30 cellular contexts compared by ENCODE assay signal in genomic region chr13:71359641-71360040, GRCh38.
"Had no signal": no experiment of that assay in that cellular context is flagged by ENCODE, and none has a peak within 500 bp of the region (broad histone marks: within the 10 kb centered on the region; RNA-seq: fewer than 3 reads in every experiment).

No MANE protein-coding gene starts in this region.

- H3K36me3 ChIP-seq: ascending aorta, gastrocnemius medialis, heart left ventricle had no signal

- H3K4me1 Mint-ChIP-seq: activated CD4-positive, alpha-beta memory T cell treated with anti-CD3 and anti-CD28 coated beads, Interleukin-2, amount 10 ng/mL, durations not matched to agents 7 days and 5 days; activated CD4-positive, alpha-beta T cell treated with anti-CD3 and anti-CD28 coated beads, Interleukin-2, amount 10 ng/mL, durations not matched to agents 7 days and 5 days; activated naive CD4-positive, alpha-beta T cell treated with anti-CD3 and anti-CD28 coated beads, Interleukin-2, amount 10 ng/mL, durations not matched to agents 7 days and 5 days; activated naive CD8-positive, alpha-beta T cell treated with anti-CD3 and anti-CD28 coated beads, Interleukin-2, amount 10 ng/mL, durations not matched to agents 7 days and 5 days; brain; endodermal cell had no signal

- H3K27me3 Mint-ChIP-seq: activated CD4-positive, alpha-beta memory T cell treated with anti-CD3 and anti-CD28 coated beads, Interleukin-2, amount 10 ng/mL, durations not matched to agents 7 days and 5 days; activated CD4-positive, alpha-beta T cell treated with anti-CD3 and anti-CD28 coated beads, Interleukin-2, amount 10 ng/mL, durations not matched to agents 7 days and 5 days; activated naive CD4-positive, alpha-beta T cell treated with anti-CD3 and anti-CD28 coated beads, Interleukin-2, amount 10 ng/mL, durations not matched to agents 7 days and 5 days; activated naive CD8-positive, alpha-beta T cell treated with anti-CD3 and anti-CD28 coated beads, Interleukin-2, amount 10 ng/mL, durations not matched to agents 7 days and 5 days; activated T-cell treated with anti-CD3 and anti-CD28 coated beads, Interleukin-2, amount 50 U/mL, for 24 hours; dendritic cell treated with granulocyte-macrophage colony-stimulating factor and Interleukin-4, amounts not matched to agents 40 ng/mL and 50 ng/mL, for 4 days had no signal

- H3K4me3 Mint-ChIP-seq: activated CD4-positive, alpha-beta memory T cell treated with anti-CD3 and anti-CD28 coated beads, Interleukin-2, amount 10 ng/mL, durations not matched to agents 7 days and 5 days; activated CD4-positive, alpha-beta T cell treated with anti-CD3 and anti-CD28 coated beads, Interleukin-2, amount 10 ng/mL, durations not matched to agents 7 days and 5 days; activated naive CD4-positive, alpha-beta T cell treated with anti-CD3 and anti-CD28 coated beads, Interleukin-2, amount 10 ng/mL, durations not matched to agents 7 days and 5 days; activated naive CD8-positive, alpha-beta T cell treated with anti-CD3 and anti-CD28 coated beads, Interleukin-2, amount 10 ng/mL, durations not matched to agents 7 days and 5 days; activated T-cell treated with anti-CD3 and anti-CD28 coated beads, Interleukin-2, amount 50 U/mL, for 24 hours; activated T-cell treated with anti-CD3 and anti-CD28 coated beads, Interleukin-2, amount 50 U/mL, for 72 hours; brain; dendritic cell treated with granulocyte-macrophage colony-stimulating factor and Interleukin-4, amounts not matched to agents 40 ng/mL and 50 ng/mL, for 4 days; endodermal cell had no signal

- H3K4me3 ChIP-seq: ascending aorta, coronary artery, dorsolateral prefrontal cortex, gastrocnemius medialis, heart left ventricle had no signal

- H3K9me3 Mint-ChIP-seq: activated CD4-positive, alpha-beta memory T cell treated with anti-CD3 and anti-CD28 coated beads, Interleukin-2, amount 10 ng/mL, durations not matched to agents 7 days and 5 days; activated CD4-positive, alpha-beta T cell treated with anti-CD3 and anti-CD28 coated beads, Interleukin-2, amount 10 ng/mL, durations not matched to agents 7 days and 5 days; activated naive CD4-positive, alpha-beta T cell treated with anti-CD3 and anti-CD28 coated beads, Interleukin-2, amount 10 ng/mL, durations not matched to agents 7 days and 5 days; activated naive CD8-positive, alpha-beta T cell treated with anti-CD3 and anti-CD28 coated beads, Interleukin-2, amount 10 ng/mL, durations not matched to agents 7 days and 5 days; activated T-cell treated with anti-CD3 and anti-CD28 coated beads, Interleukin-2, amount 50 U/mL, for 24 hours; dendritic cell treated with granulocyte-macrophage colony-stimulating factor and Interleukin-4, amounts not matched to agents 40 ng/mL and 50 ng/mL, for 4 days; endodermal cell had no signal

- ATAC-seq: activated naive CD4-positive, alpha-beta T cell treated with anti-CD3 and anti-CD28 coated beads, Interleukin-2, amount 50 U/mL, for 72 hours; activated T-cell treated with anti-CD3 and anti-CD28 coated beads, Interleukin-2, amount 50 U/mL, for 72 hours; esophagus mucosa; gastrocnemius medialis; heart left ventricle had no signal

- DNase-seq: activated CD4-positive, alpha-beta memory T cell treated with anti-CD3 and anti-CD28 coated beads, Interleukin-2, amount 10 ng/mL, durations not matched to agents 7 days and 5 days; activated CD4-positive, alpha-beta T cell treated with anti-CD3 and anti-CD28 coated beads for 1 hour; activated CD4-positive, alpha-beta T cell treated with anti-CD3 and anti-CD28 coated beads for 4 hours; activated CD4-positive, alpha-beta T cell treated with anti-CD3 and anti-CD28 coated beads, Interleukin-2, amount 10 ng/mL, durations not matched to agents 7 days and 5 days; activated CD4-positive, alpha-beta T cell treated with anti-CD3 and anti-CD28 coated beads, Interleukin-2, amount 50 U/mL, for 4 hours; activated CD4-positive, CD25-positive, alpha-beta regulatory T cell; activated CD8-positive, alpha-beta memory T cell treated with anti-CD3 and anti-CD28 coated beads, Interleukin-2, amount 50 U/mL, for 48 hours; activated gamma-delta T cell; activated naive CD4-positive, alpha-beta T cell; activated naive CD4-positive, alpha-beta T cell treated with anti-CD3 and anti-CD28 coated beads, Interleukin-2, amount 10 ng/mL, durations not matched to agents 7 days and 5 days; activated naive CD8-positive, alpha-beta T cell treated with anti-CD3 and anti-CD28 coated beads, Interleukin-2, amount 10 ng/mL, durations not matched to agents 7 days and 5 days; activated T-cell treated with anti-CD3 and anti-CD28 coated beads for 4 hours; activated T-cell treated with anti-CD3 and anti-CD28 coated beads, Interleukin-2, amount 50 U/mL, for 24 hours; activated T-cell treated with anti-CD3 and anti-CD28 coated beads, Interleukin-2, amount 50 U/mL, for 72 hours; caudate nucleus; dorsolateral prefrontal cortex; effector memory CD4-positive, alpha-beta T cell; endodermal cell; foreskin fibroblast; gastrocnemius medialis; glutamatergic neuron; heart left ventricle; hypothalamus; T-helper 2 cell had no signal

- H3K27ac Mint-ChIP-seq: activated CD4-positive, alpha-beta memory T cell treated with anti-CD3 and anti-CD28 coated beads, Interleukin-2, amount 10 ng/mL, durations not matched to agents 7 days and 5 days; activated CD4-positive, alpha-beta T cell treated with anti-CD3 and anti-CD28 coated beads, Interleukin-2, amount 10 ng/mL, durations not matched to agents 7 days and 5 days; activated naive CD4-positive, alpha-beta T cell treated with anti-CD3 and anti-CD28 coated beads, Interleukin-2, amount 10 ng/mL, durations not matched to agents 7 days and 5 days; activated naive CD4-positive, alpha-beta T cell treated with anti-CD3 and anti-CD28 coated beads, Interleukin-2, amount 50 U/mL, for 72 hours; activated naive CD8-positive, alpha-beta T cell treated with anti-CD3 and anti-CD28 coated beads, Interleukin-2, amount 10 ng/mL, durations not matched to agents 7 days and 5 days; activated T-cell treated with anti-CD3 and anti-CD28 coated beads, Interleukin-2, amount 50 U/mL, for 24 hours; activated T-cell treated with anti-CD3 and anti-CD28 coated beads, Interleukin-2, amount 50 U/mL, for 72 hours; brain; dendritic cell treated with granulocyte-macrophage colony-stimulating factor and Interleukin-4, amounts not matched to agents 40 ng/mL and 50 ng/mL, for 4 days; endodermal cell had no signal

- H3K36me3 Mint-ChIP-seq: activated naive CD4-positive, alpha-beta T cell treated with anti-CD3 and anti-CD28 coated beads, Interleukin-2, amount 10 ng/mL, durations not matched to agents 7 days and 5 days; activated naive CD4-positive, alpha-beta T cell treated with anti-CD3 and anti-CD28 coated beads, Interleukin-2, amount 50 U/mL, for 72 hours; activated naive CD8-positive, alpha-beta T cell treated with anti-CD3 and anti-CD28 coated beads, Interleukin-2, amount 10 ng/mL, durations not matched to agents 7 days and 5 days; brain had no signal

- H3K9me3 ChIP-seq: ascending aorta, gastrocnemius medialis, heart left ventricle had no signal

- H3K27ac ChIP-seq: ascending aorta, coronary artery, dorsolateral prefrontal cortex, gastrocnemius medialis, heart left ventricle had no signal

- H3K27me3 ChIP-seq: ascending aorta, dorsolateral prefrontal cortex, gastrocnemius medialis, heart left ventricle had no signal

- H3K4me1 ChIP-seq: ascending aorta, gastrocnemius medialis, heart left ventricle had no signal
